Comparison of ENCODE assay signal across 20 cellular contexts in the genomic region with DNA sequence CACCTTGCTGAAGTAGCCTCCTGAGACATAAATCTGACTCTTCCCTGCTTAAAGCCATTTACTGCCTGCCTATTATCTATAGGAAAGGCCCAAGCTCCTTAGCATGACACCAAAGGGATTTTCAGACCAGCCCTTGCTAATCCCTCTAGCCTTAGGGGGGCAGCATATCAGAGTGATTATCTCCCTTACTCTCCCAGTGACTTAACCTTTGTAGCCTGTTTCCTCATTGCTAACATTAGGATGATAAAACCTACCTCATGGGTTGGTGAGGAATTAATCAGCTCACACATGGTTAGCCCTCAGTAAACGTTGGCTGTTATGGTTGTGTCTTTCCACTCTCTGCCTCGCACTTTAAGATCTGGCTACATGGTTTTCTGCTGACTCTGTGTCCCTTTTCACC.
A peak's percentile ranks its signal among the peaks of the same experiment; 100 is the strongest.
DNase-seq lines count a peak whose midpoint lies in the region; ATAC-seq, FAIRE-seq and TF ChIP-seq lines count a peak whose summit lies in the region.
"Had no signal": no experiment of that assay in that cellular context is flagged by ENCODE, and none has a peak within 500 bp of the region (broad histone marks: within the 10 kb centered on the region; RNA-seq: fewer than 3 reads in every experiment).

No MANE protein-coding gene starts in this region.

- H3K36me3 ChIP-seq in BLaER1, result no peaks in the 10 kb centered on the region
- no peaks in the 10 kb centered on the region for H3K36me3 ChIP-seq in HEK293 (ENCODE audit: control insufficient read depth in 2 of 2, insufficient read depth in 1 of 2, low read length in 2 of 2)
- H3K36me3 ChIP-seq: right atrium auricular region had no signal

- TF ChIP-seq CTCF in HEK293 (tag by site-specific recombination; IDR thresholded peaks at IDR 0.05), result no peak

- H3K4me3 ChIP-seq in BLaER1, result no peak overlapping the region
- no peak overlapping the region for H3K4me3 ChIP-seq in HEK293 (ENCODE audit: low read depth, low read length)
- H3K4me3 ChIP-seq: right atrium auricular region had no signal

- H3K9ac ChIP-seq in BLaER1, result no peak overlapping the region

- no peak for ATAC-seq in HG02981 (IDR thresholded peaks at IDR 0.05; ENCODE audit: unreplicated experiment)
- ATAC-seq: activated naive CD8-positive, alpha-beta T cell treated with anti-CD3 and anti-CD28 coated beads, Interleukin-2, amount 50 U/mL, for 24 hours had no signal

- POLR2A ChIA-PET in HEK293 (lab: Yijun Ruan, JAX), result no interaction called here

- DNase-seq in RCC 7860 (ENCODE audit: low spot score) (peak; percentile 32), iPS-NIHi11 (ENCODE audit: low spot score) (peak; percentile 48), mucosa of gallbladder (ENCODE audit: low spot score) (no peak), LoVo (ENCODE audit: low spot score) (no peak)
- no peak for DNase-seq in activated naive CD4-positive, alpha-beta T cell treated with Interleukin-2 at 50 U/mL for 16 hours
- DNase-seq: activated CD4-positive, alpha-beta T cell treated with anti-CD3 and anti-CD28 coated beads, Interleukin-2, amount 10 ng/mL, durations not matched to agents 7 days and 5 days; activated naive CD8-positive, alpha-beta T cell treated with anti-CD3 and anti-CD28 coated beads, Interleukin-2, amount 50 U/mL, for 24 hours; DMS153; GF-D8; Karpas-422; NCI-H1092; NCI-H2029 treated with DMSO at 0.1 percent for 48 hours; NCI-H446; Right ventricle myocardium superior had no signal

- H3K27me3 ChIP-seq in BLaER1, result no peaks in the 10 kb centered on the region
- H3K27me3 ChIP-seq: right atrium auricular region had no signal

- FAIRE-seq in RCC 7860 (lab: Jason Lieb, UNC), result no peak
- FAIRE-seq: A204.1, islet of Langerhans had no signal

- H3K9me3 ChIP-seq in BLaER1, result no peaks in the 10 kb centered on the region
- no peaks in the 10 kb centered on the region for H3K9me3 ChIP-seq in HEK293 (ENCODE audit: control insufficient read depth, insufficient read depth, low read depth, low read length)
- H3K9me3 ChIP-seq: right atrium auricular region had no signal

- H3K4me1 ChIP-seq in BLaER1, result peaks cover 44% of the 10 kb centered on the region
- no peaks in the 10 kb centered on the region for H3K4me1 ChIP-seq in HEK293 (ENCODE audit: control insufficient read depth, insufficient read depth, low read length)
- H3K4me1 ChIP-seq: right atrium auricular region had no signal

- H3K27ac ChIP-seq in BLaER1 (no peak overlapping the region), HEK293 (ENCODE audit: extremely low read depth, low read depth, low read length) (no peak overlapping the region)
- H3K27ac ChIP-seq: right atrium auricular region had no signal

- CTCF ChIA-PET in HEK293 (lab: Yijun Ruan, JAX), result interaction anchor here (0.6 to 1.3 kb wide), 4 partner anchors 20 to 152 kb away, joined by 3 to 5 read pairs (median 4); no protein-coding TSS in a partner anchor

- peak overlapping the region; percentile 68 for H3K4me2 ChIP-seq in BLaER1

- no peaks in the 10 kb centered on the region for H4K20me1 ChIP-seq in BLaER1

TF ChIP-seq in HEK293, 187 proteins besides CTCF, POLR2A, EP300 and RAD21:
- TF ChIP-seq, protein P1, sequence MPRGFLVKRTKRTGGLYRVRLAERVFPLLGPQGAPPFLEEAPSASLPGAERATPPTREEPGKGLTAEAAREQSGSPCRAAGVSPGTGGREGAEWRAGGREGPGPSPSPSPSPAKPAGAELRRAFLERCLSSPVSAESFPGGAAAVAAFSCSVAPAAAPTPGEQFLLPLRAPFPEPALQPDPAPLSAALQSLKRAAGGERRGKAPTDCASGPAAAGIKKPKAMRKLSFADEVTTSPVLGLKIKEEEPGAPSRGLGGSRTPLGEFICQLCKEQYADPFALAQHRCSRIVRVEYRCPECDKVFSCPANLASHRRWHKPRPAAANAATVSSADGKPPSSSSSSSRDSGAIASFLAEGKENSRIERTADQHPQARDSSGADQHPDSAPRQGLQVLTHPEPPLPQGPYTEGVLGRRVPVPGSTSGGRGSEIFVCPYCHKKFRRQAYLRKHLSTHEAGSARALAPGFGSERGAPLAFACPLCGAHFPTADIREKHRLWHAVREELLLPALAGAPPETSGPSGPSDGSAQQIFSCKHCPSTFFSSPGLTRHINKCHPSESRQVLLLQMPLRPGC (tag by site-specific recombination; IDR thresholded peaks at IDR 0.05), result no peak
- TF ChIP-seq, protein P2, sequence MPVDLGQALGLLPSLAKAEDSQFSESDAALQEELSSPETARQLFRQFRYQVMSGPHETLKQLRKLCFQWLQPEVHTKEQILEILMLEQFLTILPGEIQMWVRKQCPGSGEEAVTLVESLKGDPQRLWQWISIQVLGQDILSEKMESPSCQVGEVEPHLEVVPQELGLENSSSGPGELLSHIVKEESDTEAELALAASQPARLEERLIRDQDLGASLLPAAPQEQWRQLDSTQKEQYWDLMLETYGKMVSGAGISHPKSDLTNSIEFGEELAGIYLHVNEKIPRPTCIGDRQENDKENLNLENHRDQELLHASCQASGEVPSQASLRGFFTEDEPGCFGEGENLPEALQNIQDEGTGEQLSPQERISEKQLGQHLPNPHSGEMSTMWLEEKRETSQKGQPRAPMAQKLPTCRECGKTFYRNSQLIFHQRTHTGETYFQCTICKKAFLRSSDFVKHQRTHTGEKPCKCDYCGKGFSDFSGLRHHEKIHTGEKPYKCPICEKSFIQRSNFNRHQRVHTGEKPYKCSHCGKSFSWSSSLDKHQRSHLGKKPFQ (tag by site-specific recombination; IDR thresholded peaks at IDR 0.05), result no peak
- TF ChIP-seq ZIC2 (tag by site-specific recombination; IDR thresholded peaks at IDR 0.05), result peak; percentile 67
- no peak for TF ChIP-seq KLF10 (tag by site-specific recombination; IDR thresholded peaks at IDR 0.05)
- TF ChIP-seq, protein P3, sequence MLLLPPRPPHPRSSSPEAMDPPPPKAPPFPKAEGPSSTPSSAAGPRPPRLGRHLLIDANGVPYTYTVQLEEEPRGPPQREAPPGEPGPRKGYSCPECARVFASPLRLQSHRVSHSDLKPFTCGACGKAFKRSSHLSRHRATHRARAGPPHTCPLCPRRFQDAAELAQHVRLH (tag by site-specific recombination; IDR thresholded peaks at IDR 0.05), result 0 out of 2 replicates have a peak, but pooled peaks have one; percentile 25
- TF ChIP-seq ZNF48 (tag by site-specific recombination; IDR thresholded peaks at IDR 0.05), result no peak
- TF ChIP-seq ZNF394 (tag by site-specific recombination; IDR thresholded peaks at IDR 0.05; ENCODE audit: borderline replicate concordance), result no peak
- TF ChIP-seq GLIS1 (tag by site-specific recombination; IDR thresholded peaks at IDR 0.05), result peak; percentile 80
- TF ChIP-seq, protein P4, sequence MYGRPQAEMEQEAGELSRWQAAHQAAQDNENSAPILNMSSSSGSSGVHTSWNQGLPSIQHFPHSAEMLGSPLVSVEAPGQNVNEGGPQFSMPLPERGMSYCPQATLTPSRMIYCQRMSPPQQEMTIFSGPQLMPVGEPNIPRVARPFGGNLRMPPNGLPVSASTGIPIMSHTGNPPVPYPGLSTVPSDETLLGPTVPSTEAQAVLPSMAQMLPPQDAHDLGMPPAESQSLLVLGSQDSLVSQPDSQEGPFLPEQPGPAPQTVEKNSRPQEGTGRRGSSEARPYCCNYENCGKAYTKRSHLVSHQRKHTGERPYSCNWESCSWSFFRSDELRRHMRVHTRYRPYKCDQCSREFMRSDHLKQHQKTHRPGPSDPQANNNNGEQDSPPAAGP (tag by site-specific recombination; IDR thresholded peaks at IDR 0.05), result peak; percentile 42; the same call in 1 of the 2 replicates
- TF ChIP-seq PRDM1 (tag by site-specific recombination; IDR thresholded peaks at IDR 0.05), result no peak

Comparison
In these comparisons a context has a peak if more than half of its experiments do, and no peak if none do; other contexts are left out.
1. DNase-seq: peak in RCC 7860 (single experiment) and iPS-NIHi11 (single experiment); none in mucosa of gallbladder (single experiment), activated naive CD4-positive, alpha-beta T cell treated with Interleukin-2 at 50 U/mL for 16 hours (single experiment) and LoVo (single experiment).